2 cellular contexts compared by ENCODE assay signal in the genomic region with DNA sequence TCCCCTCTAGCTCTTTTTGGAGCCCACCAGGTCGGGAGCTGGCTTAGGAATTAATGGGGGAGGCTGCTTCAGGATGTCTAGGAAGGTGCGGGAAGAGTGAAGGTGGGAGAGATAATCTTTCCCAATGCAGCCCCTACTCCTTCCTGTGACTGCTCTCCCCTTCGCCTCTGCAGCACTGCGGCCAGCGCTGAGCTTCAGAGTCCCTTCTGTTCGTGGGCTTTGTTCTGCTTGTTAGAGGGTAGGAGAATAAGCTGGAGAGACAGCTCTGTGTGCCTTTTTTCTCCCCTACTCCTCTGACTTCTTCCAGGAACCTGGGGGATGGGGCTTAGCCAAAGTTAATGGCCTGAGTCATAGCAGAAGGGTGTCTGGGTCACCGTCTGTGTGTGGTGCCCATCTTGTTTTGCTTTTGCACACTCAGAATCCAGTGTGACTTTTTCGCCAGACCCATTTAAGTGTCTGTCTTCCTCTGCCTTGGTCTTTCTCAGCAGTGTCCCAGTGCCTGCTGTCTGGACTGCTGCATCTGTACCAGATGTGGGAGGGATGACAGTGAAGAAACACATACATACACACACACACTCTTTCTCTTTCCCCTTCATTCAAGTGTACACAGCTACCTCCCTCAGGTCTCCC.
TF ChIP-seq lines count a peak whose summit lies in the region.

No MANE protein-coding gene starts in this region.

TF ChIP-seq in GM23338, 12 proteins besides CTCF, POLR2A, EP300 and RAD21 (continues in another document):
- TF ChIP-seq POLR2AphosphoS5 (IDR thresholded peaks at IDR 0.05; ENCODE audit: low read depth) (no peak), JUNB (IDR thresholded peaks at IDR 0.05; ENCODE audit: unreplicated experiment) (no peak), EZH2 (IDR thresholded peaks at IDR 0.05; ENCODE audit: low read depth, unreplicated experiment) (no peak), EZH2phosphoT487 (IDR thresholded peaks at IDR 0.05; ENCODE audit: unreplicated experiment) (no peak), ZNF331 (CRISPR knock-in tag; IDR thresholded peaks at IDR 0.05; ENCODE audit: low read depth) (no peak), CREB1 (CRISPR knock-in tag; IDR thresholded peaks at IDR 0.05; ENCODE audit: low read depth) (no peak), ZNF114 (CRISPR knock-in tag; IDR thresholded peaks at IDR 0.05) (no peak)
- TF ChIP-seq, protein P1, sequence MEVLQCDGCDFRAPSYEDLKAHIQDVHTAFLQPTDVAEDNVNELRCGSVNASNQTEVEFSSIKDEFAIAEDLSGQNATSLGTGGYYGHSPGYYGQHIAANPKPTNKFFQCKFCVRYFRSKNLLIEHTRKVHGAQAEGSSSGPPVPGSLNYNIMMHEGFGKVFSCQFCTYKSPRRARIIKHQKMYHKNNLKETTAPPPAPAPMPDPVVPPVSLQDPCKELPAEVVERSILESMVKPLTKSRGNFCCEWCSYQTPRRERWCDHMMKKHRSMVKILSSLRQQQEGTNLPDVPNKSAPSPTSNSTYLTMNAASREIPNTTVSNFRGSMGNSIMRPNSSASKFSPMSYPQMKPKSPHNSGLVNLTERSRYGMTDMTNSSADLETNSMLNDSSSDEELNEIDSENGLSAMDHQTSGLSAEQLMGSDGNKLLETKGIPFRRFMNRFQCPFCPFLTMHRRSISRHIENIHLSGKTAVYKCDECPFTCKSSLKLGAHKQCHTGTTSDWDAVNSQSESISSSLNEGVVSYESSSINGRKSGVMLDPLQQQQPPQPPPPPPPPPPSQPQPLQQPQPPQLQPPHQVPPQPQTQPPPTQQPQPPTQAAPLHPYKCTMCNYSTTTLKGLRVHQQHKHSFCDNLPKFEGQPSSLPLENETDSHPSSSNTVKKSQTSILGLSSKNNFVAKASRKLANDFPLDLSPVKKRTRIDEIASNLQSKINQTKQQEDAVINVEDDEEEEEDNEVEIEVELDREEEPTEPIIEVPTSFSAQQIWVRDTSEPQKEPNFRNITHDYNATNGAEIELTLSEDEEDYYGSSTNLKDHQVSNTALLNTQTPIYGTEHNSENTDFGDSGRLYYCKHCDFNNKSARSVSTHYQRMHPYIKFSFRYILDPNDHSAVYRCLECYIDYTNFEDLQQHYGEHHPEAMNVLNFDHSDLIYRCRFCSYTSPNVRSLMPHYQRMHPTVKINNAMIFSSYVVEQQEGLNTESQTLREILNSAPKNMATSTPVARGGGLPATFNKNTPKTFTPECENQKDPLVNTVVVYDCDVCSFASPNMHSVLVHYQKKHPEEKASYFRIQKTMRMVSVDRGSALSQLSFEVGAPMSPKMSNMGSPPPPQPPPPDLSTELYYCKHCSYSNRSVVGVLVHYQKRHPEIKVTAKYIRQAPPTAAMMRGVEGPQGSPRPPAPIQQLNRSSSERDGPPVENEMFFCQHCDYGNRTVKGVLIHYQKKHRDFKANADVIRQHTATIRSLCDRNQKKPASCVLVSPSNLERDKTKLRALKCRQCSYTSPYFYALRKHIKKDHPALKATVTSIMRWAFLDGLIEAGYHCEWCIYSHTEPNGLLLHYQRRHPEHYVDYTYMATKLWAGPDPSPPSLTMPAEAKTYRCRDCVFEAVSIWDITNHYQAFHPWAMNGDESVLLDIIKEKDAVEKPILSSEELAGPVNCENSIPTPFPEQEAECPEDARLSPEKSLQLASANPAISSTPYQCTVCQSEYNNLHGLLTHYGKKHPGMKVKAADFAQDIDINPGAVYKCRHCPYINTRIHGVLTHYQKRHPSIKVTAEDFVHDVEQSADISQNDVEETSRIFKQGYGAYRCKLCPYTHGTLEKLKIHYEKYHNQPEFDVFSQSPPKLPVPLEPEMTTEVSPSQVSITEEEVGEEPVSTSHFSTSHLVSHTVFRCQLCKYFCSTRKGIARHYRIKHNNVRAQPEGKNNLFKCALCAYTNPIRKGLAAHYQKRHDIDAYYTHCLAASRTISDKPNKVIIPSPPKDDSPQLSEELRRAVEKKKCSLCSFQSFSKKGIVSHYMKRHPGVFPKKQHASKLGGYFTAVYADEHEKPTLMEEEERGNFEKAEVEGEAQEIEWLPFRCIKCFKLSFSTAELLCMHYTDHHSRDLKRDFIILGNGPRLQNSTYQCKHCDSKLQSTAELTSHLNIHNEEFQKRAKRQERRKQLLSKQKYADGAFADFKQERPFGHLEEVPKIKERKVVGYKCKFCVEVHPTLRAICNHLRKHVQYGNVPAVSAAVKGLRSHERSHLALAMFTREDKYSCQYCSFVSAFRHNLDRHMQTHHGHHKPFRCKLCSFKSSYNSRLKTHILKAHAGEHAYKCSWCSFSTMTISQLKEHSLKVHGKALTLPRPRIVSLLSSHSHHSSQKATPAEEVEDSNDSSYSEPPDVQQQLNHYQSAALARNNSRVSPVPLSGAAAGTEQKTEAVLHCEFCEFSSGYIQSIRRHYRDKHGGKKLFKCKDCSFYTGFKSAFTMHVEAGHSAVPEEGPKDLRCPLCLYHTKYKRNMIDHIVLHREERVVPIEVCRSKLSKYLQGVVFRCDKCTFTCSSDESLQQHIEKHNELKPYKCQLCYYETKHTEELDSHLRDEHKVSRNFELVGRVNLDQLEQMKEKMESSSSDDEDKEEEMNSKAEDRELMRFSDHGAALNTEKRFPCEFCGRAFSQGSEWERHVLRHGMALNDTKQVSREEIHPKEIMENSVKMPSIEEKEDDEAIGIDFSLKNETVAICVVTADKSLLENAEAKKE (CRISPR knock-in tag; IDR thresholded peaks at IDR 0.05): no peak
- TF ChIP-seq, protein P2, sequence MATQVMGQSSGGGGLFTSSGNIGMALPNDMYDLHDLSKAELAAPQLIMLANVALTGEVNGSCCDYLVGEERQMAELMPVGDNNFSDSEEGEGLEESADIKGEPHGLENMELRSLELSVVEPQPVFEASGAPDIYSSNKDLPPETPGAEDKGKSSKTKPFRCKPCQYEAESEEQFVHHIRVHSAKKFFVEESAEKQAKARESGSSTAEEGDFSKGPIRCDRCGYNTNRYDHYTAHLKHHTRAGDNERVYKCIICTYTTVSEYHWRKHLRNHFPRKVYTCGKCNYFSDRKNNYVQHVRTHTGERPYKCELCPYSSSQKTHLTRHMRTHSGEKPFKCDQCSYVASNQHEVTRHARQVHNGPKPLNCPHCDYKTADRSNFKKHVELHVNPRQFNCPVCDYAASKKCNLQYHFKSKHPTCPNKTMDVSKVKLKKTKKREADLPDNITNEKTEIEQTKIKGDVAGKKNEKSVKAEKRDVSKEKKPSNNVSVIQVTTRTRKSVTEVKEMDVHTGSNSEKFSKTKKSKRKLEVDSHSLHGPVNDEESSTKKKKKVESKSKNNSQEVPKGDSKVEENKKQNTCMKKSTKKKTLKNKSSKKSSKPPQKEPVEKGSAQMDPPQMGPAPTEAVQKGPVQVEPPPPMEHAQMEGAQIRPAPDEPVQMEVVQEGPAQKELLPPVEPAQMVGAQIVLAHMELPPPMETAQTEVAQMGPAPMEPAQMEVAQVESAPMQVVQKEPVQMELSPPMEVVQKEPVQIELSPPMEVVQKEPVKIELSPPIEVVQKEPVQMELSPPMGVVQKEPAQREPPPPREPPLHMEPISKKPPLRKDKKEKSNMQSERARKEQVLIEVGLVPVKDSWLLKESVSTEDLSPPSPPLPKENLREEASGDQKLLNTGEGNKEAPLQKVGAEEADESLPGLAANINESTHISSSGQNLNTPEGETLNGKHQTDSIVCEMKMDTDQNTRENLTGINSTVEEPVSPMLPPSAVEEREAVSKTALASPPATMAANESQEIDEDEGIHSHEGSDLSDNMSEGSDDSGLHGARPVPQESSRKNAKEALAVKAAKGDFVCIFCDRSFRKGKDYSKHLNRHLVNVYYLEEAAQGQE (IDR thresholded peaks at IDR 0.05; ENCODE audit: unreplicated experiment): no peak

TF ChIP-seq in K562, 482 proteins besides CTCF, POLR2A, EP300 and RAD21 (continues in another document):
- peak; percentile 44; the same call in 1 of the 2 replicates for TF ChIP-seq GABPB1 (CRISPR knock-in tag; IDR thresholded peaks at IDR 0.05)
- peak; percentile 73 for TF ChIP-seq SMAD4 (CRISPR knock-in tag; conservative IDR thresholded peaks at IDR 0.05)
- TF ChIP-seq KAT7 (CRISPR knock-in tag; IDR thresholded peaks at IDR 0.05; ENCODE audit: borderline replicate concordance): 0 out of 2 replicates have a peak, but pooled peaks have one; percentile 79
- TF ChIP-seq CXXC5 (CRISPR knock-in tag; IDR thresholded peaks at IDR 0.05): peak; percentile 5; the same call in 1 of the 2 replicates
- TF ChIP-seq, protein P3, sequence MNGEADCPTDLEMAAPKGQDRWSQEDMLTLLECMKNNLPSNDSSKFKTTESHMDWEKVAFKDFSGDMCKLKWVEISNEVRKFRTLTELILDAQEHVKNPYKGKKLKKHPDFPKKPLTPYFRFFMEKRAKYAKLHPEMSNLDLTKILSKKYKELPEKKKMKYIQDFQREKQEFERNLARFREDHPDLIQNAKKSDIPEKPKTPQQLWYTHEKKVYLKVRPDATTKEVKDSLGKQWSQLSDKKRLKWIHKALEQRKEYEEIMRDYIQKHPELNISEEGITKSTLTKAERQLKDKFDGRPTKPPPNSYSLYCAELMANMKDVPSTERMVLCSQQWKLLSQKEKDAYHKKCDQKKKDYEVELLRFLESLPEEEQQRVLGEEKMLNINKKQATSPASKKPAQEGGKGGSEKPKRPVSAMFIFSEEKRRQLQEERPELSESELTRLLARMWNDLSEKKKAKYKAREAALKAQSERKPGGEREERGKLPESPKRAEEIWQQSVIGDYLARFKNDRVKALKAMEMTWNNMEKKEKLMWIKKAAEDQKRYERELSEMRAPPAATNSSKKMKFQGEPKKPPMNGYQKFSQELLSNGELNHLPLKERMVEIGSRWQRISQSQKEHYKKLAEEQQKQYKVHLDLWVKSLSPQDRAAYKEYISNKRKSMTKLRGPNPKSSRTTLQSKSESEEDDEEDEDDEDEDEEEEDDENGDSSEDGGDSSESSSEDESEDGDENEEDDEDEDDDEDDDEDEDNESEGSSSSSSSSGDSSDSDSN (IDR thresholded peaks at IDR 0.05; ENCODE audit: borderline replicate concordance in 1 of 2, low read depth in 2 of 2, low read length in 2 of 2): 0 out of 4 replicates have a peak, but pooled peaks of 1 of the 2 experiments have one; percentile 43
- TF ChIP-seq TBL1XR1 (IDR thresholded peaks at IDR 0.05; ENCODE audit: low read length in 2 of 2): no peak
- TF ChIP-seq, protein P4, sequence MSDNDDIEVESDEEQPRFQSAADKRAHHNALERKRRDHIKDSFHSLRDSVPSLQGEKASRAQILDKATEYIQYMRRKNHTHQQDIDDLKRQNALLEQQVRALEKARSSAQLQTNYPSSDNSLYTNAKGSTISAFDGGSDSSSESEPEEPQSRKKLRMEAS (CRISPR knock-in tag; IDR thresholded peaks at IDR 0.05): peak; percentile 47
- no peak for TF ChIP-seq NFYB (IDR thresholded peaks at IDR 0.05; ENCODE audit: extremely low read depth, insufficient read length)
- TF ChIP-seq, protein P5, sequence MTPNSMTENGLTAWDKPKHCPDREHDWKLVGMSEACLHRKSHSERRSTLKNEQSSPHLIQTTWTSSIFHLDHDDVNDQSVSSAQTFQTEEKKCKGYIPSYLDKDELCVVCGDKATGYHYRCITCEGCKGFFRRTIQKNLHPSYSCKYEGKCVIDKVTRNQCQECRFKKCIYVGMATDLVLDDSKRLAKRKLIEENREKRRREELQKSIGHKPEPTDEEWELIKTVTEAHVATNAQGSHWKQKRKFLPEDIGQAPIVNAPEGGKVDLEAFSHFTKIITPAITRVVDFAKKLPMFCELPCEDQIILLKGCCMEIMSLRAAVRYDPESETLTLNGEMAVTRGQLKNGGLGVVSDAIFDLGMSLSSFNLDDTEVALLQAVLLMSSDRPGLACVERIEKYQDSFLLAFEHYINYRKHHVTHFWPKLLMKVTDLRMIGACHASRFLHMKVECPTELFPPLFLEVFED (CRISPR knock-in tag; conservative IDR thresholded peaks at IDR 0.05): no peak
- TF ChIP-seq LCOR (CRISPR knock-in tag; IDR thresholded peaks at IDR 0.05): peak; percentile 65; the same call in 1 of the 2 replicates
- TF ChIP-seq FOSL1 (tag; conservative IDR thresholded peaks at IDR 0.05): peak; percentile 71
- peak in 1 of 2 experiments; percentile 62; a peak in 1 of 4 replicates for TF ChIP-seq FOXA3 (CRISPR knock-in tag; conservative IDR thresholded peaks at IDR 0.05 in 1 of 2, IDR thresholded peaks at IDR 0.05 in 1 of 2)
- TF ChIP-seq POLR2G (IDR thresholded peaks at IDR 0.05; ENCODE audit: low read depth, low read length): no peak
- TF ChIP-seq FIP1L1 (IDR thresholded peaks at IDR 0.05; ENCODE audit: low read depth, low read length, poor library complexity, severe bottlenecking): no peak
- TF ChIP-seq JUND (IDR thresholded peaks at IDR 0.05; ENCODE audit: borderline replicate concordance, low read depth, low read length): peak; percentile 77
- peak; percentile 39; the same call in 1 of the 3 replicates for TF ChIP-seq JUND (tag; IDR thresholded peaks at IDR 0.05; ENCODE audit: borderline replicate concordance, low read depth, low read length)
- TF ChIP-seq, protein P6, sequence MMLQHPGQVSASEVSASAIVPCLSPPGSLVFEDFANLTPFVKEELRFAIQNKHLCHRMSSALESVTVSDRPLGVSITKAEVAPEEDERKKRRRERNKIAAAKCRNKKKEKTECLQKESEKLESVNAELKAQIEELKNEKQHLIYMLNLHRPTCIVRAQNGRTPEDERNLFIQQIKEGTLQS (IDR thresholded peaks at IDR 0.05): peak; percentile 52
- TF ChIP-seq, protein P6 (CRISPR knock-in tag; conservative IDR thresholded peaks at IDR 0.05): no peak
- TF ChIP-seq MTA3 (IDR thresholded peaks at IDR 0.05; ENCODE audit: borderline replicate concordance): 0 out of 2 replicates have a peak, but pooled peaks have one; percentile 18
- TF ChIP-seq E2F3 (CRISPR knock-in tag; IDR thresholded peaks at IDR 0.05): no peak
- peak; percentile 54; the same call in 1 of the 2 replicates for TF ChIP-seq ZNF143 (CRISPR knock-in tag; IDR thresholded peaks at IDR 0.05)
- TF ChIP-seq MAZ (CRISPR knock-in tag; conservative IDR thresholded peaks at IDR 0.05 in 1 of 2, IDR thresholded peaks at IDR 0.05 in 1 of 2): 0 out of 4 replicates have a peak, but pooled peaks of 1 of the 2 experiments have one; percentile 0
- TF ChIP-seq CEBPB (tag; IDR thresholded peaks at IDR 0.05): 0 out of 2 replicates have a peak, but pooled peaks have one; percentile 36
